27 cellular contexts compared by ENCODE assay signal in the genomic region with DNA sequence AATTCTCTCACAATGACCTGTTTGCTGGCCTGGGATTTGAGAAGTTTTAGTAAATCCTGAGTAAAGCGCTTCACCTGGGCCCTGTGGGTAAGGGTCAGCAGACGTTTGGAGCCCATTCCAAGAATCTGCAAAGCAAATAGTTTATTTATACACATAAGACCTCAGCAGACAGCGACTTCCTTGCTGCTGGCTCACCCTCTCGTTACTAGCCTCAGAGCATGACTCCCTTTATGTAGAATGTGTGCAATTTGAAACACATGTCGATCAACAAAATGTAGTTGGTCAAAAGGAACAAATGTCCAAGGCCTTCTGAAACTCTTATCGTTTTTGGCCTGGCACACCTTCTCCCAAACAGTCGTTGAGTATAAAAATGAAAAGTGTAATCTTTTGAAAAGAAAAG. TPM values are rescaled to one million over a fixed set of nuclear protein-coding genes. Genes with fewer than 3 reads are reported as not detected.
DNase-seq lines count a peak whose midpoint lies in the region; ATAC-seq, FAIRE-seq and TF ChIP-seq lines count a peak whose summit lies in the region.
"Had no signal": no experiment of that assay in that cellular context is flagged by ENCODE, and none has a peak within 500 bp of the region (broad histone marks: within the 10 kb centered on the region; RNA-seq: fewer than 3 reads in every experiment).

No MANE protein-coding gene starts in this region.

- no peaks in the 10 kb centered on the region for H3K9me3 Mint-ChIP-seq in activated T-cell treated with anti-CD3 and anti-CD28 coated beads, Interleukin-2, amount 50 U/mL, for 24 hours
- H3K9me3 Mint-ChIP-seq in astrocyte (ENCODE audit: unreplicated experiment): no peaks in the 10 kb centered on the region
- H3K9me3 Mint-ChIP-seq: dendritic cell treated with granulocyte-macrophage colony-stimulating factor and Interleukin-4, amounts not matched to agents 40 ng/mL and 50 ng/mL, for 4 days; nephron had no signal

- H3K9me3 ChIP-seq in astrocyte (ENCODE audit: insufficient read depth, low read depth, low read length) (no peaks in the 10 kb centered on the region), HepG2 (ENCODE audit: low read length) (no peaks in the 10 kb centered on the region), gastrocnemius medialis (no peaks in the 10 kb centered on the region), transverse colon (no peaks in the 10 kb centered on the region)
- H3K9me3 ChIP-seq: heart left ventricle, MG63, SK-N-SH, upper lobe of right lung had no signal

- peaks cover 18% of the 10 kb centered on the region for H3K4me1 Mint-ChIP-seq in activated T-cell treated with anti-CD3 and anti-CD28 coated beads, Interleukin-2, amount 50 U/mL, for 24 hours (ENCODE audit: low read depth)
- H3K4me1 Mint-ChIP-seq in astrocyte (ENCODE audit: low read depth, unreplicated experiment): peaks cover 14% of the 10 kb centered on the region
- H3K4me1 Mint-ChIP-seq: nephron had no signal

- H3K36me3 ChIP-seq in astrocyte (ENCODE audit: insufficient read depth, low read length) (peaks cover 35% of the 10 kb centered on the region), HepG2 (replicated peaks in 1 of 2; ENCODE audit: control insufficient read depth in 1 of 2, insufficient read depth in 2 of 2, low read length in 2 of 2) (peaks cover 17 to 37% of the 10 kb centered on the region in 2 experiments), gastrocnemius medialis (peaks cover 6 to 40% of the 10 kb centered on the region in 2 donors), transverse colon (peaks cover 0 to 79% (median 36%) of the 10 kb centered on the region in 4 donors)

- POLR2A ChIA-PET in HepG2 (lab: Yijun Ruan, JAX): interaction anchor here (1.4 to 2.3 kb wide), 3 partner anchors 10 to 18 kb away, joined by 4 to 10 read pairs (median 5); no protein-coding TSS in a partner anchor

- H3K4me2 ChIP-seq in astrocyte (ENCODE audit: low read length) (peak overlapping the region; percentile 50), HepG2 (ENCODE audit: low read depth, low read length) (no peak overlapping the region)
- H3K4me2 ChIP-seq: SK-N-SH had no signal

- intact Hi-C loops in HepG2 (cut with micrococcal nuclease; ENCODE audit: unreplicated experiment): loop anchor here (2.0 kb wide), 1 partner anchor 31 kb away; the partner anchor contains the start of gene MARF1
- intact Hi-C loops in gastrocnemius medialis (cut with DNase I; ENCODE audit: low total_unique reads): no loop called here
- intact Hi-C loops in transverse colon (cut with DNase I; ENCODE audit: low total_unique reads): no loop called here

- no peak overlapping the region for H3K4me3 ChIP-seq in astrocyte (ENCODE audit: insufficient read depth, low read depth, low read length)
- H3K4me3 ChIP-seq in HepG2 (replicated peaks in 1 of 3; ENCODE audit: insufficient read depth in 1 of 3, low read depth in 2 of 3, low read length in 3 of 3): no peak overlapping the region
- H3K4me3 ChIP-seq in gastrocnemius medialis: no peak overlapping the region
- H3K4me3 ChIP-seq in transverse colon: no peak overlapping the region
- H3K4me3 ChIP-seq: cardiac muscle cell, heart left ventricle, MG63, upper lobe of right lung had no signal

- H3K27me3 ChIP-seq in astrocyte (ENCODE audit: insufficient read depth, low read length) (no peaks in the 10 kb centered on the region), HepG2 (ENCODE audit: control insufficient read depth in 1 of 2, insufficient read depth in 2 of 2, low read length in 2 of 2) (no peaks in the 10 kb centered on the region), gastrocnemius medialis (no peaks in the 10 kb centered on the region), transverse colon (no peaks in the 10 kb centered on the region)
- H3K27me3 ChIP-seq: cardiac muscle cell, heart left ventricle, MG63, upper lobe of right lung had no signal

- no peak for ATAC-seq in HepG2
- ATAC-seq in gastrocnemius medialis: no peak
- ATAC-seq: heart left ventricle, left colon, upper lobe of right lung had no signal

- peak overlapping the region; percentile 45 for H3K27ac ChIP-seq in astrocyte (ENCODE audit: low read depth, low read length)
- H3K27ac ChIP-seq in HepG2 (ENCODE audit: extremely low read length, insufficient read depth, low read length): peak overlapping the region; percentile 36
- peak overlapping the region; percentile 81 to 92 (median 89) for H3K27ac ChIP-seq in gastrocnemius medialis
- H3K27ac ChIP-seq in transverse colon: no peak overlapping the region
- H3K27ac ChIP-seq: cardiac muscle cell, heart left ventricle, upper lobe of right lung had no signal

- no peaks in the 10 kb centered on the region for H3K27me3 Mint-ChIP-seq in activated T-cell treated with anti-CD3 and anti-CD28 coated beads, Interleukin-2, amount 50 U/mL, for 24 hours
- no peaks in the 10 kb centered on the region for H3K27me3 Mint-ChIP-seq in astrocyte (ENCODE audit: low read depth, unreplicated experiment)
- H3K27me3 Mint-ChIP-seq: dendritic cell treated with granulocyte-macrophage colony-stimulating factor and Interleukin-4, amounts not matched to agents 40 ng/mL and 50 ng/mL, for 4 days had no signal

- TF ChIP-seq CTCF in astrocyte (IDR thresholded peaks at IDR 0.05; ENCODE audit: insufficient read depth, low read depth, low read length): no peak
- TF ChIP-seq CTCF in HepG2 (CRISPR knock-in tag; IDR thresholded peaks at IDR 0.05): no peak
- no peak for TF ChIP-seq CTCF in gastrocnemius medialis (IDR thresholded peaks at IDR 0.05 in 4 of 5, conservative IDR thresholded peaks at IDR 0.05 in 1 of 5)
- no peak for TF ChIP-seq CTCF in transverse colon (IDR thresholded peaks at IDR 0.05)

- no peak for DNase-seq in activated T-cell treated with anti-CD3 and anti-CD28 coated beads, Interleukin-2, amount 50 U/mL, for 24 hours
- no peak for DNase-seq in activated T-cell treated with anti-CD3 and anti-CD28 coated beads for 4 hours
- DNase-seq in astrocyte (ENCODE audit: low read depth): peak; percentile 94
- no peak for DNase-seq in HepG2 (ENCODE audit: low spot score)
- no peak for DNase-seq in gastrocnemius medialis
- no peak for DNase-seq in NCI-H774 (lab: John Stamatoyannopoulos, UW)
- no peak for DNase-seq in midbrain (lab: John Stamatoyannopoulos, UW)
- no peak for DNase-seq in transverse colon
- DNase-seq: activated CD4-positive, alpha-beta T cell treated with anti-CD3 and anti-CD28 coated beads for 48 hours; activated effector memory CD4-positive, alpha-beta T cell treated with Interleukin-2 at 50 U/mL for 16 hours; DMS53; GOT3; heart left ventricle; KBM-7; left colon; mesendoderm; MG63; NCI-H446; SK-N-SH; substantia nigra; T-helper 2 cell; upper lobe of right lung had no signal

- WGBS in HepG2 (ENCODE audit: low lambda C conversion rate): 89% methylated on average over 7 of the region's 7 CpGs
- WGBS in transverse colon (ENCODE audit: low coverage in 1 of 2), 2 donors: 79 to 94% methylated on average over 4 to 7 of the region's 7 CpGs

- BruUV-seq in HepG2 (replicated peaks; lab: Mats Ljungman, UMichigan): no TSS peak

- CTCF ChIA-PET in HepG2 (lab: Yijun Ruan, JAX; ENCODE audit: low intra/inter-chr PET ratio, low total read pairs): no interaction called here

- FAIRE-seq in astrocyte (lab: Jason Lieb, UNC) (no peak), HepG2 (lab: Jason Lieb, UNC) (no peak)
- FAIRE-seq: A204.1, endometrium had no signal

- TF ChIP-seq POLR2A in HepG2 (IDR thresholded peaks at IDR 0.05; ENCODE audit: insufficient read depth in 1 of 2, low read depth in 2 of 2, low read length in 2 of 2): no peak
- TF ChIP-seq POLR2A in gastrocnemius medialis (IDR thresholded peaks at IDR 0.05): no peak
- TF ChIP-seq POLR2A in transverse colon (IDR thresholded peaks at IDR 0.05): no peak

- no peak for TF ChIP-seq EP300 in HepG2 (IDR thresholded peaks at IDR 0.05; ENCODE audit: low read depth in 2 of 2, low read length in 2 of 2)
- TF ChIP-seq EP300 in HepG2 (CRISPR knock-in tag; IDR thresholded peaks at IDR 0.05; ENCODE audit: borderline replicate concordance): no peak
- no peak for TF ChIP-seq EP300 in transverse colon (IDR thresholded peaks at IDR 0.05; ENCODE audit: low read depth)

- in situ Hi-C loops in HepG2 (cut with HindIII; ENCODE audit: extremely low pct_ligation_motif_present, low pct_unique_long_range_greater_than_20kb): no loop called here
- in situ Hi-C loops in gastrocnemius medialis (cut with MboI; ENCODE audit: low sequenced_read_pairs in 4 of 4): no loop called here
- in situ Hi-C loops in transverse colon (cut with MboI; ENCODE audit: low pct_ligation_motif_present in 1 of 4, low pct_unique_long_range_greater_than_20kb in 1 of 4, low sequenced_read_pairs in 3 of 4): no loop called here

- no peak for TF ChIP-seq RAD21 in HepG2 (CRISPR knock-in tag; IDR thresholded peaks at IDR 0.05)

- H2AFZ ChIP-seq in astrocyte (ENCODE audit: low read depth, low read length): no peak overlapping the region
- H2AFZ ChIP-seq in HepG2 (ENCODE audit: low read length): no peak overlapping the region

- H3K4me3 Mint-ChIP-seq in activated T-cell treated with anti-CD3 and anti-CD28 coated beads, Interleukin-2, amount 50 U/mL, for 24 hours: no peak overlapping the region
- no peak overlapping the region for H3K4me3 Mint-ChIP-seq in astrocyte (ENCODE audit: unreplicated experiment)
- H3K4me3 Mint-ChIP-seq: dendritic cell treated with granulocyte-macrophage colony-stimulating factor and Interleukin-4, amounts not matched to agents 40 ng/mL and 50 ng/mL, for 4 days; nephron had no signal

- H3K79me2 ChIP-seq in astrocyte (ENCODE audit: insufficient read depth, low read length) (no peaks in the 10 kb centered on the region), HepG2 (ENCODE audit: insufficient read depth, low read length) (no peaks in the 10 kb centered on the region)

- H3K36me3 Mint-ChIP-seq in activated T-cell treated with anti-CD3 and anti-CD28 coated beads, Interleukin-2, amount 50 U/mL, for 24 hours (ENCODE audit: low read depth): peaks cover 89% of the 10 kb centered on the region
- peaks cover 33% of the 10 kb centered on the region for H3K36me3 Mint-ChIP-seq in astrocyte (ENCODE audit: low read depth, unreplicated experiment)

- H4K20me1 ChIP-seq in astrocyte (ENCODE audit: insufficient read depth, low read length): peaks cover 3% of the 10 kb centered on the region
- no peaks in the 10 kb centered on the region for H4K20me1 ChIP-seq in HepG2 (ENCODE audit: insufficient read depth, low read length)

- H3K4me1 ChIP-seq in astrocyte (ENCODE audit: insufficient read depth, low read length): peaks cover 7% of the 10 kb centered on the region
- peaks cover 91% of the 10 kb centered on the region for H3K4me1 ChIP-seq in HepG2 (ENCODE audit: insufficient read depth, low read length)
- H3K4me1 ChIP-seq in gastrocnemius medialis: peaks cover 46 to 58% of the 10 kb centered on the region in 2 donors
- peaks cover 0 to under 1% (median 0%) of the 10 kb centered on the region in 4 donors for H3K4me1 ChIP-seq in transverse colon

- H3K9ac ChIP-seq in astrocyte (ENCODE audit: low read length): no peak overlapping the region
- no peak overlapping the region for H3K9ac ChIP-seq in HepG2 (ENCODE audit: insufficient read depth, low read depth, low read length)
- H3K9ac ChIP-seq: SK-N-SH had no signal

- H3K27ac Mint-ChIP-seq in activated T-cell treated with anti-CD3 and anti-CD28 coated beads, Interleukin-2, amount 50 U/mL, for 24 hours: peak overlapping the region; percentile 64
- H3K27ac Mint-ChIP-seq in astrocyte (ENCODE audit: unreplicated experiment): no peak overlapping the region
- H3K27ac Mint-ChIP-seq: dendritic cell treated with granulocyte-macrophage colony-stimulating factor and Interleukin-4, amounts not matched to agents 40 ng/mL and 50 ng/mL, for 4 days had no signal

RNA-seq across cellular contexts. Expression of gene MARF1, which starts 31.3 kb away (rescaled TPM):
- total RNA-seq in astrocyte (46.0 and 47.4 TPM in 2 replicates), HepG2 (2016; rRNA removed; fragmentation: Illumina TruSeq; extraction: Trizol) (8.7 and 12.6 TPM in 2 replicates), gastrocnemius medialis (10 to 100 TPM; 19.5 to 29.8 (median 26.5) TPM), transverse colon (10 to 100 TPM; 32.0 to 52.6 (median 41.1) TPM)
- 4.7 and 4.9 TPM in 2 replicates for total RNA-seq in HepG2 (2016; cell fraction: cytosol; rRNA removed; fragmentation: Illumina TruSeq; extraction: Trizol; ENCODE audit: low read depth)
- 9.0 and 11.2 TPM in 2 replicates for total RNA-seq in HepG2 (2016; cell fraction: insoluble cytoplasmic fraction; rRNA removed; fragmentation: Illumina TruSeq; extraction: Trizol)
- 5.9 and 7.4 TPM in 2 replicates for total RNA-seq in HepG2 (2016; cell fraction: membrane; rRNA removed; fragmentation: Illumina TruSeq; extraction: Trizol)
- 15.1 and 17.8 TPM in 2 replicates for total RNA-seq in HepG2 (2016; cell fraction: nucleus; rRNA removed; fragmentation: Illumina TruSeq; extraction: Trizol)
- 19.3 and 20.7 TPM in 2 replicates for polyA plus RNA-seq in HepG2 (2011; rRNA removed)
- polyA plus RNA-seq in HepG2 (2011; cell fraction: cytosol; rRNA removed): 8.5 and 11.8 TPM in 2 replicates
- polyA plus RNA-seq in HepG2 (2011; cell fraction: nucleus; rRNA removed): 53.5 and 61.6 TPM in 2 replicates
- polyA plus RNA-seq in HepG2 (2012): 29.8 and 37.5 TPM in 2 replicates
- 0.89 and 1.4 TPM in 2 replicates for polyA plus RNA-seq in HepG2 (2016; cell fraction: cytosol; fragmentation: Illumina TruSeq; extraction: Trizol; ENCODE audit: low read depth)
- polyA plus RNA-seq in HepG2 (2016; cell fraction: insoluble cytoplasmic fraction; fragmentation: Illumina TruSeq; extraction: Trizol; ENCODE audit: low read depth): 13.1 and 15.0 TPM in 2 replicates
- polyA plus RNA-seq in HepG2 (2016; cell fraction: membrane; fragmentation: Illumina TruSeq; extraction: Trizol; ENCODE audit: low read depth): 3.1 and 3.3 TPM in 2 replicates
- polyA plus RNA-seq in HepG2 (2016; cell fraction: nucleus; fragmentation: Illumina TruSeq; extraction: Trizol; ENCODE audit: insufficient read depth, low read depth): 23.8 and 27.5 TPM in 2 replicates
- 27.6 and 72.5 TPM in 2 replicates for polyA minus RNA-seq in HepG2 (2011; rRNA and poly(A)+ RNA removed; ENCODE audit: low replicate concordance)
- 18.2 and 19.5 TPM in 2 replicates for polyA minus RNA-seq in HepG2 (2011; cell fraction: cytosol; rRNA and poly(A)+ RNA removed)
- 76.6 and 109 TPM in 2 replicates for polyA minus RNA-seq in HepG2 (2011; cell fraction: nucleus; rRNA and poly(A)+ RNA removed)

RNA-seq across cellular contexts. Expression of gene NDE1, which starts 38.4 kb away (rescaled TPM):
- total RNA-seq in astrocyte: 27.6 and 31.4 TPM in 2 replicates
- total RNA-seq in HepG2 (2016; rRNA removed; fragmentation: Illumina TruSeq; extraction: Trizol): 72.5 and 79.2 TPM in 2 replicates
- 47.5 and 49.3 TPM in 2 replicates for total RNA-seq in HepG2 (2016; cell fraction: cytosol; rRNA removed; fragmentation: Illumina TruSeq; extraction: Trizol; ENCODE audit: low read depth)
- 69.0 and 72.8 TPM in 2 replicates for total RNA-seq in HepG2 (2016; cell fraction: insoluble cytoplasmic fraction; rRNA removed; fragmentation: Illumina TruSeq; extraction: Trizol)
- 108 and 112 TPM in 2 replicates for total RNA-seq in HepG2 (2016; cell fraction: membrane; rRNA removed; fragmentation: Illumina TruSeq; extraction: Trizol)
- 36.9 and 40.9 TPM in 2 replicates for total RNA-seq in HepG2 (2016; cell fraction: nucleus; rRNA removed; fragmentation: Illumina TruSeq; extraction: Trizol)
- 40.9 and 42.0 TPM in 2 replicates for polyA plus RNA-seq in HepG2 (2011; rRNA removed)
- polyA plus RNA-seq in HepG2 (2011; cell fraction: cytosol; rRNA removed): 55.5 and 55.6 TPM in 2 replicates
- polyA plus RNA-seq in HepG2 (2011; cell fraction: nucleus; rRNA removed): 40.4 and 42.4 TPM in 2 replicates
- 51.9 and 69.8 TPM in 2 replicates for polyA plus RNA-seq in HepG2 (2012)
- 33.1 and 37.3 TPM in 2 replicates for polyA plus RNA-seq in HepG2 (2016; cell fraction: cytosol; fragmentation: Illumina TruSeq; extraction: Trizol; ENCODE audit: low read depth)
- polyA plus RNA-seq in HepG2 (2016; cell fraction: insoluble cytoplasmic fraction; fragmentation: Illumina TruSeq; extraction: Trizol; ENCODE audit: low read depth): 63.0 and 67.7 TPM in 2 replicates
- polyA plus RNA-seq in HepG2 (2016; cell fraction: membrane; fragmentation: Illumina TruSeq; extraction: Trizol; ENCODE audit: low read depth): 61.4 and 61.5 TPM in 2 replicates
- polyA plus RNA-seq in HepG2 (2016; cell fraction: nucleus; fragmentation: Illumina TruSeq; extraction: Trizol; ENCODE audit: insufficient read depth, low read depth): 37.9 and 47.5 TPM in 2 replicates
- 26.4 and 52.5 TPM in 2 replicates for polyA minus RNA-seq in HepG2 (2011; rRNA and poly(A)+ RNA removed; ENCODE audit: low replicate concordance)
- polyA minus RNA-seq in HepG2 (2011; cell fraction: cytosol; rRNA and poly(A)+ RNA removed): 59.4 and 68.5 TPM in 2 replicates
- 57.7 and 67.5 TPM in 2 replicates for polyA minus RNA-seq in HepG2 (2011; cell fraction: nucleus; rRNA and poly(A)+ RNA removed)
- 10 to 100 TPM in 2 of 4 donors, 1 to 10 TPM in 2; 4.0 to 26.2 (median 11.9) TPM for total RNA-seq in gastrocnemius medialis
- total RNA-seq in transverse colon: 10 to 100 TPM; 21.0 to 47.6 (median 36.3) TPM

Comparison
In these comparisons a context has a peak if more than half of its experiments do, and no peak if none do; other contexts are left out.
1. H3K27ac ChIP-seq: peak in astrocyte (single experiment), HepG2 (single experiment) and gastrocnemius medialis (4 of 4); none in transverse colon (0 of 4).